In genomic region chr19:2840794-2841790, GRCh38 we compare ENCODE assay signal across 8 cellular contexts. TPM values are rescaled to one million over a fixed set of nuclear protein-coding genes. Genes with fewer than 3 reads are reported as not detected.
DNase-seq lines count a peak whose midpoint lies in the region; ATAC-seq and TF ChIP-seq lines count a peak whose summit lies in the region.

ZNF555 (plus strand) TSS chr19:2841475; CDS start chr19:2841573, 98 bp downstream.

- ATAC-seq in GM21423 (IDR thresholded peaks at IDR 0.05; ENCODE audit: unreplicated experiment) (peak; percentile 89), mucosa of descending colon (peak; percentile 99)

- peaks cover 34% of the 10 kb centered on the region for H3K9me3 ChIP-seq in HUES6 (ENCODE audit: control insufficient read depth, insufficient read depth, low read depth, low read length)
- H3K9me3 ChIP-seq in mucosa of descending colon: peaks cover 15% of the 10 kb centered on the region

- TF ChIP-seq CTCF in epithelial cell of proximal tubule (conservative IDR thresholded peaks at IDR 0.05; ENCODE audit: low read depth, low read length): peak; percentile 40
- TF ChIP-seq CTCF in mucosa of descending colon (IDR thresholded peaks at IDR 0.05): peak; percentile 62

- no peaks in the 10 kb centered on the region for H3K27me3 ChIP-seq in HUES6 (ENCODE audit: control insufficient read depth, insufficient read depth, low read length)

- peak within 1 kb of the TSS; percentile 79 for H3K4me3 ChIP-seq in HUES6 (ENCODE audit: low read depth, low read length)
- H3K4me3 ChIP-seq in epithelial cell of proximal tubule (ENCODE audit: low read depth, low read length): peak within 1 kb of the TSS; percentile 89
- peak within 1 kb of the TSS; percentile 83 for H3K4me3 ChIP-seq in mucosa of descending colon

- H3K27ac ChIP-seq in HUES6 (ENCODE audit: low read depth, low read length): peak within 1 kb of the TSS; percentile 92

- intact Hi-C loops in mucosa of descending colon (cut with DNase I, micrococcal nuclease): no loop called here

- H3K4me1 ChIP-seq in HUES6 (ENCODE audit: control insufficient read depth, insufficient read depth, low read length) (no peaks in the 10 kb centered on the region), mucosa of descending colon (ENCODE audit: low read depth) (peaks cover 5% of the 10 kb centered on the region)

- peak; percentile 99 for DNase-seq in DMS 273 (lab: John Stamatoyannopoulos, UW; ENCODE audit: unreplicated experiment)
- DNase-seq in OCI-M2 (lab: John Stamatoyannopoulos, UW; ENCODE audit: unreplicated experiment): peak; percentile 94
- peak; percentile 97 for DNase-seq in activated T-cell treated with anti-CD3 and anti-CD28 coated beads, Interleukin-2, amount 50 U/mL, for 1 hour
- DNase-seq in epithelial cell of proximal tubule (ENCODE audit: low read depth): peak; percentile 88
- peak; percentile 99 to 100 (median 99) for DNase-seq in mucosa of descending colon
- peak; percentile 97 to 98 for DNase-seq in stimulated activated CD8-positive, alpha-beta memory T cell treated with anti-CD3 and anti-CD28 coated beads, Interleukin-4, amount 100 ng/mL, for 1 hour (ENCODE audit: low read depth in 2 of 2, low spot score in 1 of 2)

- H3K36me3 ChIP-seq in HUES6 (ENCODE audit: control insufficient read depth, insufficient read depth, low read length) (peaks cover 8% of the 10 kb centered on the region), mucosa of descending colon (ENCODE audit: low read depth) (no peaks in the 10 kb centered on the region)

- peak within 1 kb of the TSS; percentile 85 for H3K9ac ChIP-seq in HUES6 (ENCODE audit: low read length)

RNA-seq across cellular contexts. Expression of gene ZNF555, which starts in this region (rescaled TPM):
- total RNA-seq in epithelial cell of proximal tubule (2.9 and 3.3 TPM in 2 replicates), mucosa of descending colon (1 to 10 TPM; 3.0 to 8.4 (median 4.8) TPM)

Comparison
In these comparisons a context has a peak if more than half of its experiments do, and no peak if none do; other contexts are left out.
1. Peak in every context shown above with its lines: DNase-seq, ATAC-seq, H3K4me3 ChIP-seq and H3K27ac ChIP-seq.